ENCODE assay signal across 1 cellular context in the genomic region with DNA sequence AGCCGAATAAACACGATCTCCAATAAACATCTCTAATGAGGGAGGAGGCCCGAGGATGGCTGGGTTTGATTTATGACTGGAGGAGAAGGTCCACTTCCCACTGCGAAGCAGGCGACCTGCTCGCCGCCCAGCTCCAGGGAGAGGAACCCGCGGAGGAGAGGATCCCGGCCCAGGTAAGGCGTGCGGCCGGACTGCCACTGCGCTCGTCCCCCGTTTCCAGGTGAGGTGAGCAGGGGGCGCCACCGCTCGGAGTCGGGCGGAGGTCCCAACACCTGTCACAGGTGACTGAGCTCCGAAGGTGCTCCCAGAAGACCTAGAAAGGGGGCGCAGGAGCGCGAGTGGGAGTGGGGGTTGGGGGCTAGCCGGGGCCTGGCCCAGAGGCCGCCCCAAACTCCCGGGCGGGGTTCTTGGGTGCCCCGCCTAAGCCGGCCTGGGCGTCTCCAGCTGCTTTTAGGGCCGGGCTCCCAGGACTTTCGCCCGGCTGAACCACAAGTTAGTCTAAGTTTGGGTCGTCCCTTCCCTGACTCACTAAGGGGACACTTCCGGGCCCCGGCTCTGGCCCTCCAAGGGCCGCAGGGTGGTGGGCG.
TF ChIP-seq lines count a peak whose summit lies in the region.

No MANE protein-coding gene starts in this region.

TF ChIP-seq in HCT116, 20 proteins besides CTCF, POLR2A, EP300 and RAD21 (continued from another document):
- TF ChIP-seq FOSL1 (IDR thresholded peaks at IDR 0.05; ENCODE audit: low read depth): no peak
- TF ChIP-seq, protein P1, sequence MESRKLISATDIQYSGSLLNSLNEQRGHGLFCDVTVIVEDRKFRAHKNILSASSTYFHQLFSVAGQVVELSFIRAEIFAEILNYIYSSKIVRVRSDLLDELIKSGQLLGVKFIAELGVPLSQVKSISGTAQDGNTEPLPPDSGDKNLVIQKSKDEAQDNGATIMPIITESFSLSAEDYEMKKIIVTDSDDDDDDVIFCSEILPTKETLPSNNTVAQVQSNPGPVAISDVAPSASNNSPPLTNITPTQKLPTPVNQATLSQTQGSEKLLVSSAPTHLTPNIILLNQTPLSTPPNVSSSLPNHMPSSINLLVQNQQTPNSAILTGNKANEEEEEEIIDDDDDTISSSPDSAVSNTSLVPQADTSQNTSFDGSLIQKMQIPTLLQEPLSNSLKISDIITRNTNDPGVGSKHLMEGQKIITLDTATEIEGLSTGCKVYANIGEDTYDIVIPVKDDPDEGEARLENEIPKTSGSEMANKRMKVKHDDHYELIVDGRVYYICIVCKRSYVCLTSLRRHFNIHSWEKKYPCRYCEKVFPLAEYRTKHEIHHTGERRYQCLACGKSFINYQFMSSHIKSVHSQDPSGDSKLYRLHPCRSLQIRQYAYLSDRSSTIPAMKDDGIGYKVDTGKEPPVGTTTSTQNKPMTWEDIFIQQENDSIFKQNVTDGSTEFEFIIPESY (IDR thresholded peaks at IDR 0.05; ENCODE audit: extremely low read depth, insufficient replicate concordance, low read length): no peak
- no peak for TF ChIP-seq SRF (IDR thresholded peaks at IDR 0.05; ENCODE audit: low read depth)
- TF ChIP-seq CBX3 (IDR thresholded peaks at IDR 0.05; ENCODE audit: low read depth): no peak
- no peak for TF ChIP-seq ZNF274 (IDR thresholded peaks at IDR 0.05; ENCODE audit: low read depth, low read length)
- TF ChIP-seq EZH2 (IDR thresholded peaks at IDR 0.05): no peak
